Comparison of ENCODE assay signal across 15 cellular contexts in the genomic region with DNA sequence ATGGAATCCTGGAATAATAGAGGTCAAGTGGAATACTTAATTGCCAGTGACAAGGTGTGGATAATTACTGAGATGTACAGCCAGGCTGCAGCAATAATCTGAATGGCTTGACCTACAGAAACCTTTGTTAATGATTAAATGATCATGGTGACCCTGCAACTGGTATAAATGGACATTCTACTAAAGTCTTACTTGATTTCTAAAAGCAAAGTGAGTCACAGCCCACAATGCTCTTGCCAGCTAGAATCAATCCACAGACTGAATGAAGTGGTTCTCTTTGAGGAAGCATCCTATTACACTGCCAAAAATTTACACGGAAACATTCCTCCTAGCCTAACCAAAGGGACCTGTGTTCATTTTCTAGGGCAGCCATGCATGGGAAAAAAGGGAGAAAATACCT.
"Had no signal": no experiment of that assay in that cellular context is flagged by ENCODE, and none has a peak within 500 bp of the region (broad histone marks: within the 10 kb centered on the region; RNA-seq: fewer than 3 reads in every experiment).

No MANE protein-coding gene starts in this region.

- H3K27me3 ChIP-seq: esophagus squamous epithelium, testis had no signal

- H3K9me3 ChIP-seq: esophagus squamous epithelium, testis had no signal

- H3K4me3 ChIP-seq: coronary artery, esophagus squamous epithelium, testis had no signal

- H3K36me3 ChIP-seq: esophagus squamous epithelium had no signal

- H3K27ac ChIP-seq: coronary artery, esophagus squamous epithelium, testis had no signal

- DNase-seq: activated CD4-positive, alpha-beta memory T cell treated with anti-CD3 and anti-CD28 coated beads, Interleukin-2, amount 10 ng/mL, durations not matched to agents 7 days and 5 days; activated CD4-positive, alpha-beta T cell treated with anti-CD3 and anti-CD28 coated beads for 4 hours; activated effector memory CD4-positive, alpha-beta T cell treated with Interleukin-2 at 50 U/mL for 16 hours; activated naive CD4-positive, alpha-beta T cell treated with anti-CD3 and anti-CD28 coated beads, Interleukin-2, amount 50 U/mL, for 16 hours; activated T-cell treated with anti-CD3 and anti-CD28 coated beads, Interleukin-2, amount 50 U/mL, for 4 hours; effector CD4-positive, alpha-beta T cell; esophagus squamous epithelium; glutamatergic neuron; hypothalamus; kidney; left ventricle myocardium superior; nucleus accumbens; T-helper 2 cell; testis had no signal

- H3K4me1 ChIP-seq: esophagus squamous epithelium, testis had no signal
